In genomic region chr20:370977-371754, GRCh38 we compare ENCODE assay signal across 1 cellular context.
TF ChIP-seq lines count a peak whose summit lies in the region.

No MANE protein-coding gene starts in this region.

TF ChIP-seq in HepG2, 621 proteins besides CTCF, POLR2A, EP300 and RAD21 (continued from another document):
- TF ChIP-seq ZNF281 (CRISPR knock-in tag; IDR thresholded peaks at IDR 0.05; ENCODE audit: borderline replicate concordance): no peak
- TF ChIP-seq MEIS1 (CRISPR knock-in tag; IDR thresholded peaks at IDR 0.05; ENCODE audit: borderline replicate concordance): no peak
- TF ChIP-seq HCFC1 (IDR thresholded peaks at IDR 0.05; ENCODE audit: low read depth, low read length): no peak; the same call in 1 of the 2 replicates
- no peak for TF ChIP-seq RNF219 (CRISPR knock-in tag; IDR thresholded peaks at IDR 0.05)
- TF ChIP-seq, protein P1, sequence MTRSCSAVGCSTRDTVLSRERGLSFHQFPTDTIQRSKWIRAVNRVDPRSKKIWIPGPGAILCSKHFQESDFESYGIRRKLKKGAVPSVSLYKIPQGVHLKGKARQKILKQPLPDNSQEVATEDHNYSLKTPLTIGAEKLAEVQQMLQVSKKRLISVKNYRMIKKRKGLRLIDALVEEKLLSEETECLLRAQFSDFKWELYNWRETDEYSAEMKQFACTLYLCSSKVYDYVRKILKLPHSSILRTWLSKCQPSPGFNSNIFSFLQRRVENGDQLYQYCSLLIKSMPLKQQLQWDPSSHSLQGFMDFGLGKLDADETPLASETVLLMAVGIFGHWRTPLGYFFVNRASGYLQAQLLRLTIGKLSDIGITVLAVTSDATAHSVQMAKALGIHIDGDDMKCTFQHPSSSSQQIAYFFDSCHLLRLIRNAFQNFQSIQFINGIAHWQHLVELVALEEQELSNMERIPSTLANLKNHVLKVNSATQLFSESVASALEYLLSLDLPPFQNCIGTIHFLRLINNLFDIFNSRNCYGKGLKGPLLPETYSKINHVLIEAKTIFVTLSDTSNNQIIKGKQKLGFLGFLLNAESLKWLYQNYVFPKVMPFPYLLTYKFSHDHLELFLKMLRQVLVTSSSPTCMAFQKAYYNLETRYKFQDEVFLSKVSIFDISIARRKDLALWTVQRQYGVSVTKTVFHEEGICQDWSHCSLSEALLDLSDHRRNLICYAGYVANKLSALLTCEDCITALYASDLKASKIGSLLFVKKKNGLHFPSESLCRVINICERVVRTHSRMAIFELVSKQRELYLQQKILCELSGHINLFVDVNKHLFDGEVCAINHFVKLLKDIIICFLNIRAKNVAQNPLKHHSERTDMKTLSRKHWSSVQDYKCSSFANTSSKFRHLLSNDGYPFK (CRISPR knock-in tag; IDR thresholded peaks at IDR 0.05; ENCODE audit: borderline replicate concordance): no peak
- TF ChIP-seq, protein P2, sequence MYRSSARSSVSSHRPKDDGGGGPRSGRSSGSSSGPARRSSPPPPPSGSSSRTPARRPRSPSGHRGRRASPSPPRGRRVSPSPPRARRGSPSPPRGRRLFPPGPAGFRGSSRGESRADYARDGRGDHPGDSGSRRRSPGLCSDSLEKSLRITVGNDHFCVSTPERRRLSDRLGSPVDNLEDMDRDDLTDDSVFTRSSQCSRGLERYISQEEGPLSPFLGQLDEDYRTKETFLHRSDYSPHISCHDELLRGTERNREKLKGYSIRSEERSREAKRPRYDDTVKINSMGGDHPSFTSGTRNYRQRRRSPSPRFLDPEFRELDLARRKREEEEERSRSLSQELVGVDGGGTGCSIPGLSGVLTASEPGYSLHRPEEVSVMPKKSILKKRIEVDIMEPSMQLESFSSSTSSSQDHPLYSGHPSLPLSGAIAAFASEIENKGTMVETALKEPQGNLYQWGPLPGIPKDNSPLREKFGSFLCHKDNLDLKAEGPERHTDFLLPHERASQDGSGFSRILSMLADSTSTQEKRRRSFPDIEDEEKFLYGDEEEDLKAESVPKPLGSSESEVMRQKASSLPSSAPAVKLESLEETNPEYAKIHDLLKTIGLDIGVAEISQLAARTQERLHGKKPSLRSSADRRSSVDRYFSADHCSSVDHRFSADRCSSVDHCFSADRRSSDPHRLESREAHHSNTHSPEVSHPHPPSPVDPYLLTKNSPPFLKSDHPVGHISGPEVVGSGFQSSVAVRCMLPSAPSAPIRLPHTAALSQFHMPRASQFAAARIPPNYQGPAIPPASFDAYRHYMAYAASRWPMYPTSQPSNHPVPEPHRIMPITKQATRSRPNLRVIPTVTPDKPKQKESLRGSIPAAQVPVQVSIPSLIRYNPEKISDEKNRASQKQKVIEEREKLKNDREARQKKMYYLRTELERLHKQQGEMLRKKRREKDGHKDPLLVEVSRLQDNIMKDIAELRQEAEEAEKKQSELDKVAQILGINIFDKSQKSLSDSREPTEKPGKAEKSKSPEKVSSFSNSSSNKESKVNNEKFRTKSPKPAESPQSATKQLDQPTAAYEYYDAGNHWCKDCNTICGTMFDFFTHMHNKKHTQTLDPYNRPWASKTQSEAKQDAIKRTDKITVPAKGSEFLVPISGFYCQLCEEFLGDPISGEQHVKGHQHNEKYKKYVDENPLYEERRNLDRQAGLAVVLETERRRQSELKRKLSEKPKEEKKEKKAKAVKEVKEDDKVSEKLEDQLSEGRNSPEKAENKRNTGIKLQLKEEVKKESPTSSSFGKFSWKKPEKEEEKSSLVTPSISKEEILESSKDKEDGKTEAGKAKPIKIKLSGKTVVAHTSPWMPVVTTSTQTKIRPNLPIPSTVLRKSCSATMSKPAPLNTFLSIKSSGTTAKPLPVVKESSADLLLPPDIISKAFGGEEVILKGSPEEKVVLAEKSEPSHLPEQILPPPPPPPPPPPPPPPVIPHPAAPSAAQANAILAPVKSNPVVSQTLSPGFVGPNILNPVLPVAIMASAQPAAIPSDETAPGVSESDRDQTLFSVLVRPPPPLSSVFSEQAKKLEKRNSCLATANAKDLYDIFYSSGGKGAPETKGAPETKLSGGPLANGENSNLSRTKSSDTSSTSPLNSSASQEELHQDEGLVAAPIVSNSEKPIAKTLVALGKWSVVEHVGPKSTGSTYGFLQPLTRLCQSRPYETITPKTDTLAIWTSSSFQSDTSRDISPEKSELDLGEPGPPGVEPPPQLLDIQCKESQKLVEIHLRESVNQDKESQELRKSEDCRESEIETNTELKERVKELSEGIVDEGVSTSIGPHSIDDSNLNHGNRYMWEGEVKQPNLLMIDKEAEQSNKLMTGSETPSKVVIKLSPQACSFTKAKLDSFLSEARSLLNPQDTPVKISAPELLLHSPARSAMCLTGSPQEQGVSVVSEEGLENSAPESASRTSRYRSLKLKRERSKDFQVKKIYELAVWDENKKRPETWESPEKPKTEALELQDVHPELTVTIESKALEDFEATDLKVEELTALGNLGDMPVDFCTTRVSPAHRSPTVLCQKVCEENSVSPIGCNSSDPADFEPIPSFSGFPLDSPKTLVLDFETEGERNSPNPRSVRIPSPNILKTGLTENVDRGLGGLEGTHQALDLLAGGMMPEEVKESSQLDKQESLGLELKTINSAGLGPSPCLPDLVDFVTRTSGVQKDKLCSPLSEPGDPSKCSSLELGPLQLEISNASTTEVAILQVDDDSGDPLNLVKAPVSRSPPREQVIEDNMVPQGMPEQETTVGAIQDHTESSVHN (CRISPR knock-in tag; IDR thresholded peaks at IDR 0.05): no peak
- TF ChIP-seq ZSCAN9 (CRISPR knock-in tag; IDR thresholded peaks at IDR 0.05; ENCODE audit: borderline replicate concordance): no peak; the same call in 1 of the 2 replicates
- TF ChIP-seq ZBTB38 (CRISPR knock-in tag; IDR thresholded peaks at IDR 0.05): no peak
